ENCODE assay signal across 8 cellular contexts in genomic region chr12:75329918-75330826, GRCh38. TPM values are rescaled to one million over a fixed set of nuclear protein-coding genes. Genes with fewer than 3 reads are reported as not detected.
A peak's percentile ranks its signal among the peaks of the same experiment; 100 is the strongest.
DNase-seq lines count a peak whose midpoint lies in the region; TF ChIP-seq lines count a peak whose summit lies in the region.

Gene CAPS2, minus strand, starts transcription at chr12:75330324. Its CDS starts 3,826 bp downstream, at chr12:75326498.

- H3K27ac ChIP-seq in GM23248 (0 out of 2 replicates have a peak within 1 kb of the TSS, but pooled peaks have one; percentile 14), KOPT-K1 (ENCODE audit: low read depth, low read length, poor library complexity, severe bottlenecking) (peak within 1 kb of the TSS; percentile 33), RWPE1 (no peak within 1 kb of the TSS)

- H3K27me3 ChIP-seq in GM23248 (replicated peaks; ENCODE audit: insufficient read depth) (no peaks in the 10 kb centered on the region), neuron (ENCODE audit: insufficient read depth, low read length) (no peaks in the 10 kb centered on the region)

- H3K9me3 ChIP-seq in GM23248 (ENCODE audit: low read depth) (no peaks in the 10 kb centered on the region), KOPT-K1 (ENCODE audit: insufficient read depth, low read length, poor library complexity, severe bottlenecking) (no peaks in the 10 kb centered on the region), neuron (ENCODE audit: low read length) (no peaks in the 10 kb centered on the region)

- TF ChIP-seq CTCF in RWPE1 (conservative IDR thresholded peaks at IDR 0.05; ENCODE audit: low read depth) = no peak

- H3K4me2 ChIP-seq in GM23248 (ENCODE audit: unreplicated experiment) = peak within 1 kb of the TSS; percentile 77

- no peaks in the 10 kb centered on the region for H3K79me2 ChIP-seq in GM23248 (ENCODE audit: insufficient read depth)

- H3K9ac ChIP-seq in GM23248 = peak within 1 kb of the TSS; percentile 66

- DNase-seq in EL (peak; percentile 87), GM23248 (peak; percentile 93), RWPE1 (ENCODE audit: low spot score) (peak; percentile 71), foreskin melanocyte (peak; percentile 59), superior temporal gyrus (ENCODE audit: extremely low spot score) (peak; percentile 81)
- DNase-seq in activated effector memory CD4-positive, alpha-beta T cell treated with anti-CD3 and anti-CD28 coated beads, Interleukin-2, amount 50 U/mL, for 16 hours = peak; percentile 87

- H3K36me3 ChIP-seq in GM23248 (ENCODE audit: low read depth) (no peaks in the 10 kb centered on the region), KOPT-K1 (ENCODE audit: insufficient read depth, low read length) (no peaks in the 10 kb centered on the region), neuron (ENCODE audit: insufficient read depth, low read length) (no peaks in the 10 kb centered on the region)

- H3K4me1 ChIP-seq in GM23248 (ENCODE audit: insufficient read depth) = peaks cover 3% of the 10 kb centered on the region; the same call in 1 of the 2 replicates
- H3K4me1 ChIP-seq in neuron (ENCODE audit: insufficient read depth, low read length) = peaks cover 6% of the 10 kb centered on the region

- in situ Hi-C loops in GM23248 (cut with MboI) = loop anchor here (5.0 kb wide), 1 partner anchor 157 kb away; no protein-coding TSS in a partner anchor

- H2AFZ ChIP-seq in GM23248 (peak within 1 kb of the TSS; percentile 88), neuron (ENCODE audit: low read depth, low read length) (peak within 1 kb of the TSS; percentile 85)

- WGBS in GM23248 (ENCODE audit: low coverage in 1 of 2, low lambda C conversion rate in 2 of 2, missing lambda C conversion rate in 2 of 2), 2 experiments = 3 to 4% methylated on average over 38 to 39 of the region's 40 CpGs

- H3K9me2 ChIP-seq in GM23248 (ENCODE audit: insufficient read depth) = no peaks in the 10 kb centered on the region

- CTCF ChIA-PET in RWPE1 (lab: Yijun Ruan, JAX) = interaction anchor here (0.7 kb wide), 2 partner anchors 158 to 386 kb away, joined by 3 read pairs; no protein-coding TSS in a partner anchor

- H3K4me3 ChIP-seq in GM23248 (peak within 1 kb of the TSS; percentile 80), neuron (ENCODE audit: low read length) (peak within 1 kb of the TSS; percentile 50)

- H3F3A ChIP-seq in GM23248 (ENCODE audit: insufficient read depth) = 0 out of 2 replicates have a peak, but pooled peaks cover 7% of the 10 kb centered on the region

- H4K20me1 ChIP-seq in GM23248 (ENCODE audit: insufficient read depth) = no peaks in the 10 kb centered on the region

- POLR2A ChIA-PET in RWPE1 (lab: Yijun Ruan, JAX; ENCODE audit: low non-redundant PET) = no interaction called here

RNA-seq across cellular contexts. Expression of gene CAPS2, which starts in this region (rescaled TPM):
- 3.4 and 4.4 TPM in 2 replicates for total RNA-seq in GM23248 (2014; rRNA removed; shearing (Covaris generic))
- polyA plus RNA-seq in GM23248 (2016; fragmentation: Nextera tagmentation; extraction: Ambion mirVana) = 1.3 and 1.5 TPM in 2 replicates
